Comparison of ENCODE assay signal across 8 cellular contexts in genomic region chr11:116773203-116774112, GRCh38. TPM values are rescaled to one million over a fixed set of nuclear protein-coding genes. Genes with fewer than 3 reads are reported as not detected.
DNase-seq lines count a peak whose midpoint lies in the region; ATAC-seq and TF ChIP-seq lines count a peak whose summit lies in the region.

No MANE protein-coding gene starts in this region.

- H3K27me3 ChIP-seq in BE2C (no peaks in the 10 kb centered on the region), esophagus muscularis mucosa (no peaks in the 10 kb centered on the region)

- H3K4me3 Mint-ChIP-seq in nephron progenitor cell = peak overlapping the region; percentile 93

- H3K4me1 ChIP-seq in BE2C = no peaks in the 10 kb centered on the region
- peaks cover 20 to 32% (median 28%) of the 10 kb centered on the region in 4 donors for H3K4me1 ChIP-seq in esophagus muscularis mucosa

- no peaks in the 10 kb centered on the region for H3K9me3 Mint-ChIP-seq in nephron progenitor cell

- TF ChIP-seq CTCF in BE2C (IDR thresholded peaks at IDR 0.05; ENCODE audit: low read depth, low read length) = no peak
- TF ChIP-seq CTCF in esophagus muscularis mucosa (IDR thresholded peaks at IDR 0.05) = no peak
- TF ChIP-seq CTCF in nephron progenitor cell (IDR thresholded peaks at IDR 0.05) = no peak

- WGBS in esophagus muscularis mucosa = 19% methylated on average over 12 of the region's 25 CpGs

- peaks cover 39% of the 10 kb centered on the region for H3K36me3 Mint-ChIP-seq in nephron progenitor cell (ENCODE audit: low read depth)

- H3K4me1 Mint-ChIP-seq in nephron progenitor cell = peaks cover 35% of the 10 kb centered on the region

- peaks cover 15% of the 10 kb centered on the region for H3K36me3 ChIP-seq in BE2C
- H3K36me3 ChIP-seq in esophagus muscularis mucosa = peaks cover 3 to 44% (median 29%) of the 10 kb centered on the region in 4 donors

- H3K27me3 Mint-ChIP-seq in nephron progenitor cell (ENCODE audit: low read depth, poor library complexity) = no peaks in the 10 kb centered on the region

- intact Hi-C loops in esophagus muscularis mucosa (cut with DNase I) = loop anchor here (10.0 kb wide), 2 partner anchors 461 to 551 kb away; partner anchors contain the start of genes CEP164, PCSK7 and RNF214

- TF ChIP-seq EP300 in esophagus muscularis mucosa (IDR thresholded peaks at IDR 0.05) = no peak

- TF ChIP-seq POLR2A in esophagus muscularis mucosa (IDR thresholded peaks at IDR 0.05; ENCODE audit: low read depth) = no peak

- peak; percentile 48 for ATAC-seq in GM18907 (IDR thresholded peaks at IDR 0.05; ENCODE audit: unreplicated experiment)
- ATAC-seq in HG03280 (IDR thresholded peaks at IDR 0.05; ENCODE audit: unreplicated experiment) = peak; percentile 41

- H3K4me3 ChIP-seq in BE2C (ENCODE audit: low read depth, low read length) = peak overlapping the region; percentile 80
- H3K4me3 ChIP-seq in esophagus muscularis mucosa = peak overlapping the region; percentile 80 to 90 (median 83)

- H3K27ac ChIP-seq in esophagus muscularis mucosa (replicated peaks in 1 of 4) = peak overlapping the region; percentile 87 to 94 (median 92)

- no peak for DNase-seq in BE2C
- peak; percentile 41 for DNase-seq in SKM-1 (lab: John Stamatoyannopoulos, UW; ENCODE audit: unreplicated experiment)
- no peak for DNase-seq in esophagus muscularis mucosa (ENCODE audit: extremely low spot score)
- DNase-seq in nephron progenitor cell = peak; percentile 74
- no peak for DNase-seq in dedifferentiated amniotic fluid mesenchymal stem cell (ENCODE audit: extremely low spot score)
- no peak for DNase-seq in SHP77 (lab: John Stamatoyannopoulos, UW)

- H3K9me3 ChIP-seq in BE2C (no peaks in the 10 kb centered on the region), esophagus muscularis mucosa (no peaks in the 10 kb centered on the region)

- peak overlapping the region; percentile 70 for H3K27ac Mint-ChIP-seq in nephron progenitor cell

RNA-seq across cellular contexts. Expression of gene BUD13, which starts 0.7 kb away (rescaled TPM):
- polyA plus RNA-seq in BE2C (2012; ENCODE audit: insufficient read depth, insufficient read length, low read depth) = 27.1 TPM
- 10 to 100 TPM; 10.8 to 17.1 (median 12.5) TPM for total RNA-seq in esophagus muscularis mucosa

RNA-seq across cellular contexts. Expression of gene ZPR1, which starts 14.4 kb away (rescaled TPM):
- 95.7 TPM for polyA plus RNA-seq in BE2C (2012; ENCODE audit: insufficient read depth, insufficient read length, low read depth)
- total RNA-seq in esophagus muscularis mucosa = 10 to 100 TPM; 18.3 to 46.4 (median 34.7) TPM

RNA-seq across cellular contexts. Expression of gene APOA5, which starts 18.2 kb away (rescaled TPM):
- polyA plus RNA-seq in BE2C (2012; ENCODE audit: insufficient read depth, insufficient read length, low read depth) = 0.31 TPM
- total RNA-seq in esophagus muscularis mucosa = not detected

RNA-seq across cellular contexts. Expression of gene APOA4, which starts 49.6 kb away (rescaled TPM):
- not detected for polyA plus RNA-seq in BE2C (2012; ENCODE audit: insufficient read depth, insufficient read length, low read depth)
- under 1 TPM in 2 of 4 donors, not detected in 2; 0.26 to 0.40 TPM for total RNA-seq in esophagus muscularis mucosa

RNA-seq across cellular contexts. Expression of gene APOC3, which starts 56.2 kb away (rescaled TPM):
- polyA plus RNA-seq in BE2C (2012; ENCODE audit: insufficient read depth, insufficient read length, low read depth) = 1.3 TPM
- not detected for total RNA-seq in esophagus muscularis mucosa

Comparison
In these comparisons a context has a peak if more than half of its experiments do, and no peak if none do; other contexts are left out.
1. DNase-seq: peak in SKM-1 (single experiment) and nephron progenitor cell (single experiment); none in BE2C (single experiment), esophagus muscularis mucosa (single experiment), dedifferentiated amniotic fluid mesenchymal stem cell (single experiment) and SHP77 (0 of 2).